13 cellular contexts compared by ENCODE assay signal in genomic region chr5:142801495-142801871, GRCh38. TPM values are rescaled to one million over a fixed set of nuclear protein-coding genes. Genes with fewer than 3 reads are reported as not detected.
DNase-seq lines count a peak whose midpoint lies in the region; ATAC-seq, FAIRE-seq and TF ChIP-seq lines count a peak whose summit lies in the region.
"Had no signal": no experiment of that assay in that cellular context is flagged by ENCODE, and none has a peak within 500 bp of the region (broad histone marks: within the 10 kb centered on the region; RNA-seq: fewer than 3 reads in every experiment).

No MANE protein-coding gene starts in this region.

- H3K4me1 ChIP-seq in OCI-LY7 (ENCODE audit: insufficient read depth, low read length, poor library complexity, severe bottlenecking) (peaks cover 35% of the 10 kb centered on the region), uterus (no peaks in the 10 kb centered on the region)

- no peaks in the 10 kb centered on the region for H3K9me3 ChIP-seq in OCI-LY7 (ENCODE audit: low read length)
- H3K9me3 ChIP-seq in uterus: no peaks in the 10 kb centered on the region
- H3K9me3 ChIP-seq: left ventricle myocardium inferior, SJCRH30 had no signal

- peak overlapping the region; percentile 66 for H3K4me2 ChIP-seq in OCI-LY7 (ENCODE audit: low read length)

- H3K27me3 Mint-ChIP-seq in activated naive CD4-positive, alpha-beta T cell treated with anti-CD3 and anti-CD28 coated beads, Interleukin-2, amount 50 U/mL, for 24 hours: no peaks in the 10 kb centered on the region
- no peaks in the 10 kb centered on the region for H3K27me3 Mint-ChIP-seq in chondrocyte (ENCODE audit: low read depth)
- H3K27me3 Mint-ChIP-seq in stimulated activated naive CD8-positive, alpha-beta T cell treated with anti-CD3 and anti-CD28 coated beads, Interleukin-15, amount 100 ng/mL, for 72 hours: no peaks in the 10 kb centered on the region

- H3K4me1 Mint-ChIP-seq in activated naive CD4-positive, alpha-beta T cell treated with anti-CD3 and anti-CD28 coated beads, Interleukin-2, amount 50 U/mL, for 24 hours: peaks cover 61% of the 10 kb centered on the region
- H3K4me1 Mint-ChIP-seq in chondrocyte (ENCODE audit: low read depth): peaks cover 17% of the 10 kb centered on the region
- peaks cover 64% of the 10 kb centered on the region for H3K4me1 Mint-ChIP-seq in stimulated activated naive CD8-positive, alpha-beta T cell treated with anti-CD3 and anti-CD28 coated beads, Interleukin-15, amount 100 ng/mL, for 72 hours

- H3K79me2 ChIP-seq in OCI-LY7 (ENCODE audit: insufficient read depth, low read depth, low read length): 0 out of 2 replicates have a peak, but pooled peaks cover 4% of the 10 kb centered on the region

- peak overlapping the region; percentile 98 for H3K27ac Mint-ChIP-seq in activated naive CD4-positive, alpha-beta T cell treated with anti-CD3 and anti-CD28 coated beads, Interleukin-2, amount 50 U/mL, for 24 hours
- H3K27ac Mint-ChIP-seq in chondrocyte (ENCODE audit: unreplicated experiment): peak overlapping the region; percentile 84
- H3K27ac Mint-ChIP-seq in stimulated activated naive CD8-positive, alpha-beta T cell treated with anti-CD3 and anti-CD28 coated beads, Interleukin-15, amount 100 ng/mL, for 72 hours: peak overlapping the region; percentile 83 to 92

- BruUV-seq in OCI-LY7 (replicated peaks; lab: Mats Ljungman, UMichigan): no TSS peak

- peak overlapping the region; percentile 81 for H3K4me3 Mint-ChIP-seq in activated naive CD4-positive, alpha-beta T cell treated with anti-CD3 and anti-CD28 coated beads, Interleukin-2, amount 50 U/mL, for 24 hours
- no peak overlapping the region for H3K4me3 Mint-ChIP-seq in chondrocyte (ENCODE audit: unreplicated experiment)
- H3K4me3 Mint-ChIP-seq in stimulated activated naive CD8-positive, alpha-beta T cell treated with anti-CD3 and anti-CD28 coated beads, Interleukin-15, amount 100 ng/mL, for 72 hours: peak overlapping the region; percentile 69 to 79

- H3K27ac ChIP-seq in OCI-LY7 (ENCODE audit: low read depth, low read length, poor library complexity, severe bottlenecking) (peak overlapping the region; percentile 71), uterus (no peak overlapping the region)
- H3K27ac ChIP-seq: SJCRH30 had no signal

- no peaks in the 10 kb centered on the region for H3K27me3 ChIP-seq in uterus
- H3K27me3 ChIP-seq: SJCRH30 had no signal

- POLR2A ChIA-PET in OCI-LY7 (lab: Charles Lee): interaction anchor here (0.9 kb wide), 1 partner anchor 782 kb away, joined by 3 read pairs; no protein-coding TSS in a partner anchor

- intact Hi-C loops in OCI-LY7 (cut with micrococcal nuclease; ENCODE audit: unreplicated experiment): no loop called here
- intact Hi-C loops in uterus (cut with DNase I; ENCODE audit: low total_unique reads): no loop called here

- H2AFZ ChIP-seq in OCI-LY7 (ENCODE audit: low read length): no peak overlapping the region; the same call in 1 of the 2 replicates

- H3K36me3 Mint-ChIP-seq in activated naive CD4-positive, alpha-beta T cell treated with anti-CD3 and anti-CD28 coated beads, Interleukin-2, amount 50 U/mL, for 24 hours: peaks cover 2% of the 10 kb centered on the region
- no peaks in the 10 kb centered on the region for H3K36me3 Mint-ChIP-seq in chondrocyte (ENCODE audit: low read depth)

- no peak for DNase-seq in activated naive CD4-positive, alpha-beta T cell treated with anti-CD3 and anti-CD28 coated beads, Interleukin-2, amount 50 U/mL, for 16 hours
- DNase-seq in OCI-LY7 (ENCODE audit: low spot score) (no peak), chondrocyte (ENCODE audit: low spot score) (no peak), GM12891 (ENCODE audit: insufficient read length, low spot score) (no peak), NCI-H2107 treated with DMSO at 0.1 percent for 48 hours (lab: John Stamatoyannopoulos, UW; ENCODE audit: unreplicated experiment) (no peak), uterus (no peak)
- DNase-seq in stimulated activated naive CD8-positive, alpha-beta T cell treated with anti-CD3 and anti-CD28 coated beads, Interleukin-15, amount 100 ng/mL, for 72 hours: no peak
- DNase-seq: foreskin fibroblast, left ventricle myocardium inferior, NCI-H1092 treated with DMSO at 0.1 percent for 48 hours, SJCRH30 had no signal

- no peaks in the 10 kb centered on the region for H3K9me2 ChIP-seq in OCI-LY7 (ENCODE audit: insufficient read depth, low read length)

- H4K20me1 ChIP-seq in OCI-LY7 (ENCODE audit: insufficient read depth, low read length): no peaks in the 10 kb centered on the region

- no peak for ATAC-seq in stimulated activated naive CD8-positive, alpha-beta T cell treated with anti-CD3 and anti-CD28 coated beads, Interleukin-15, amount 100 ng/mL, for 72 hours

- TF ChIP-seq POLR2A in GM12891 (IDR thresholded peaks at IDR 0.05; ENCODE audit: low read depth, low read length): no peak
- TF ChIP-seq POLR2A in uterus (IDR thresholded peaks at IDR 0.05): no peak

- FAIRE-seq in GM12891 (lab: Jason Lieb, UNC): no peak
- FAIRE-seq: endometrium had no signal

- CTCF ChIA-PET in OCI-LY7 (lab: Charles Lee; ENCODE audit: unreplicated experiment): no interaction called here

- peak overlapping the region; percentile 38 for H3K4me3 ChIP-seq in OCI-LY7 (ENCODE audit: low read depth, low read length, poor library complexity, severe bottlenecking)
- no peak overlapping the region for H3K4me3 ChIP-seq in uterus
- H3K4me3 ChIP-seq: left ventricle myocardium inferior, SJCRH30 had no signal

- TF ChIP-seq CTCF in OCI-LY7 (conservative IDR thresholded peaks at IDR 0.05; ENCODE audit: low read length) (no peak), chondrocyte (IDR thresholded peaks at IDR 0.05) (no peak), uterus (IDR thresholded peaks at IDR 0.05) (no peak)

- H3K36me3 ChIP-seq in OCI-LY7 (ENCODE audit: insufficient read depth, low read length): no peaks in the 10 kb centered on the region
- no peaks in the 10 kb centered on the region for H3K36me3 ChIP-seq in uterus
- H3K36me3 ChIP-seq: left ventricle myocardium inferior, SJCRH30 had no signal

- no peaks in the 10 kb centered on the region for H3K9me3 Mint-ChIP-seq in activated naive CD4-positive, alpha-beta T cell treated with anti-CD3 and anti-CD28 coated beads, Interleukin-2, amount 50 U/mL, for 24 hours
- no peaks in the 10 kb centered on the region for H3K9me3 Mint-ChIP-seq in chondrocyte (ENCODE audit: low read depth)
- no peaks in the 10 kb centered on the region for H3K9me3 Mint-ChIP-seq in stimulated activated naive CD8-positive, alpha-beta T cell treated with anti-CD3 and anti-CD28 coated beads, Interleukin-15, amount 100 ng/mL, for 72 hours

TF ChIP-seq in GM12891, 5 proteins besides CTCF, POLR2A, EP300 and RAD21:
- TF ChIP-seq TAF1 (IDR thresholded peaks at IDR 0.05; ENCODE audit: low read depth, low read length) (no peak), POU2F2 (IDR thresholded peaks at IDR 0.05; ENCODE audit: low read depth, low read length) (no peak)

RNA-seq across cellular contexts. Expression of gene ARHGAP26, which starts 31.3 kb away (rescaled TPM):
- 7.0 and 7.5 TPM in 2 replicates for total RNA-seq in OCI-LY7 (2014; rRNA removed; shearing (Covaris generic))
- total RNA-seq in OCI-LY7 (2022): 19.1 and 21.0 TPM in 2 replicates
- 6.0 to 16.7 TPM (median 16.4 TPM) in 3 replicates for total RNA-seq in chondrocyte
- polyA plus RNA-seq in GM12891 (2012; ENCODE audit: low read depth, missing spikeins): 9.8 TPM
- 10 to 100 TPM; 12.4 to 49.5 (median 31.8) TPM for total RNA-seq in uterus
